Comparison of ENCODE assay signal across 22 cellular contexts in the genomic region with DNA sequence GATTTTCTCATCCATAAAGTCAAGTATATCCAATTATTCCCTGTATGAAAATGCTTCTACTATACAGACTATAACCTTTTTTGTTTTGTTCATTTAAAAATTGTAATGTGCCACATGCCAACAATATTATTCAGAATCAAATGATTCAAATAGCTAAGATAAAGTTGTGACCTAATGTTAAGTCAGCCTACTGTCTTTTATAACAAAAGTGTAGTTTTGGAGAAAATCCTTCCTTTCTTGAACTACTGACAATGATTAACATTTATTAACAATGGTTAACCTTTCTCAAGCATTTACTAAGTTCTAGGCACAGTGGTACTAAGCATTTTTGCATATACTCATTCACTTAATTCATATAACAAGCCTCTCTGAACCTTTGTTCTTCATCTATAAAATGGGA. TPM values are rescaled to one million over a fixed set of nuclear protein-coding genes. Genes with fewer than 3 reads are reported as not detected.
A peak's percentile ranks its signal among the peaks of the same experiment; 100 is the strongest.
DNase-seq lines count a peak whose midpoint lies in the region; ATAC-seq and TF ChIP-seq lines count a peak whose summit lies in the region.
"Had no signal": no experiment of that assay in that cellular context is flagged by ENCODE, and none has a peak within 500 bp of the region (broad histone marks: within the 10 kb centered on the region; RNA-seq: fewer than 3 reads in every experiment).

No MANE protein-coding gene starts in this region.

- no peak for DNase-seq in activated naive CD4-positive, alpha-beta T cell treated with anti-CD3 and anti-CD28 coated beads, Interleukin-2, amount 50 U/mL, for 72 hours (ENCODE audit: low spot score in 2 of 2)
- no peak for DNase-seq in activated naive CD4-positive, alpha-beta T cell treated with anti-CD3 and anti-CD28 coated beads, Interleukin-2, amount 50 U/mL, for 16 hours
- no peak for DNase-seq in T-cell
- DNase-seq in brain microvascular endothelial cell = no peak
- no peak for DNase-seq in stimulated activated naive B cell treated with anti-CD40 and anti-IgM and Interleukin-4, amounts not matched to agents 10 μg/mL and 1 μg/mL and 100 μg/mL, for 72 hours
- DNase-seq in caudate nucleus (lab: John Stamatoyannopoulos, UW) = no peak
- no peak for DNase-seq in middle frontal gyrus (ENCODE audit: extremely low spot score, low spot score)
- DNase-seq: activated gamma-delta T cell, body of pancreas, GF-D8, NCI-H1417 treated with DMSO at 0.1 percent for 48 hours, NCI-H748 treated with DMSO at 0.1 percent for 48 hours, PC-9, psoas muscle, testis had no signal

- H3K4me1 Mint-ChIP-seq in T-cell = peaks cover 48 to 80% (median 58%) of the 10 kb centered on the region in 3 donors
- H3K4me1 Mint-ChIP-seq in stimulated activated naive B cell treated with anti-CD40 and anti-IgM and Interleukin-4, amounts not matched to agents 10 μg/mL and 1 μg/mL and 100 μg/mL, for 72 hours = peaks cover 70 to 98% of the 10 kb centered on the region in 2 donors

- no peaks in the 10 kb centered on the region for H3K27me3 Mint-ChIP-seq in T-cell
- no peaks in the 10 kb centered on the region for H3K27me3 Mint-ChIP-seq in stimulated activated naive B cell treated with anti-CD40 and anti-IgM and Interleukin-4, amounts not matched to agents 10 μg/mL and 1 μg/mL and 100 μg/mL, for 72 hours

- peaks cover 0 to 4% of the 10 kb centered on the region in 2 donors for H3K9me3 Mint-ChIP-seq in activated naive CD4-positive, alpha-beta T cell treated with anti-CD3 and anti-CD28 coated beads, Interleukin-2, amount 50 U/mL, for 72 hours
- H3K9me3 Mint-ChIP-seq in T-cell = no peaks in the 10 kb centered on the region
- H3K9me3 Mint-ChIP-seq in stimulated activated naive B cell treated with anti-CD40 and anti-IgM and Interleukin-4, amounts not matched to agents 10 μg/mL and 1 μg/mL and 100 μg/mL, for 72 hours = no peaks in the 10 kb centered on the region
- H3K9me3 Mint-ChIP-seq: nephron had no signal

- peak overlapping the region; percentile 90 to 97 for H3K27ac Mint-ChIP-seq in activated naive CD4-positive, alpha-beta T cell treated with anti-CD3 and anti-CD28 coated beads, Interleukin-2, amount 50 U/mL, for 72 hours
- H3K27ac Mint-ChIP-seq in T-cell = peak overlapping the region; percentile 17 to 64
- H3K27ac Mint-ChIP-seq in stimulated activated naive B cell treated with anti-CD40 and anti-IgM and Interleukin-4, amounts not matched to agents 10 μg/mL and 1 μg/mL and 100 μg/mL, for 72 hours = peak overlapping the region; percentile 99
- H3K27ac Mint-ChIP-seq: nephron had no signal

- H3K36me3 Mint-ChIP-seq in activated naive CD4-positive, alpha-beta T cell treated with anti-CD3 and anti-CD28 coated beads, Interleukin-2, amount 50 U/mL, for 72 hours = peaks cover 4 to 10% of the 10 kb centered on the region in 2 donors
- no peaks in the 10 kb centered on the region for H3K36me3 Mint-ChIP-seq in T-cell
- H3K36me3 Mint-ChIP-seq in stimulated activated naive B cell treated with anti-CD40 and anti-IgM and Interleukin-4, amounts not matched to agents 10 μg/mL and 1 μg/mL and 100 μg/mL, for 72 hours = peaks cover 0 to 5% of the 10 kb centered on the region in 2 donors

- no peaks in the 10 kb centered on the region for H3K36me3 ChIP-seq in brain microvascular endothelial cell (replicated peaks)
- H3K36me3 ChIP-seq: SJSA1 had no signal

- H3K27ac ChIP-seq in brain microvascular endothelial cell (peak overlapping the region; percentile 80), caudate nucleus (ENCODE audit: low read depth, low read length) (no peak overlapping the region)
- H3K27ac ChIP-seq: body of pancreas, coronary artery, PC-9, psoas muscle, SJSA1, testis had no signal

- in situ Hi-C loops in brain microvascular endothelial cell (cut with HindIII; ENCODE audit: low pct_ligation_motif_present, low sequenced_read_pairs) = no loop called here

- CTCF ChIA-PET in T-cell (lab: Charles Lee) = no interaction called here

- TF ChIP-seq CTCF in brain microvascular endothelial cell (IDR thresholded peaks at IDR 0.05; ENCODE audit: low read depth, low read length, missing control alignments) = no peak

- H3K27me3 ChIP-seq in brain microvascular endothelial cell (replicated peaks) = no peaks in the 10 kb centered on the region
- H3K27me3 ChIP-seq: body of pancreas, SJSA1, testis had no signal

- H3K4me3 Mint-ChIP-seq in T-cell = no peak overlapping the region
- H3K4me3 Mint-ChIP-seq in stimulated activated naive B cell treated with anti-CD40 and anti-IgM and Interleukin-4, amounts not matched to agents 10 μg/mL and 1 μg/mL and 100 μg/mL, for 72 hours = peak overlapping the region; percentile 56 to 68
- H3K4me3 Mint-ChIP-seq: nephron had no signal

- POLR2A ChIA-PET in T-cell (lab: Charles Lee) = no interaction called here

- no peak for ATAC-seq in activated naive CD4-positive, alpha-beta T cell treated with anti-CD3 and anti-CD28 coated beads, Interleukin-2, amount 50 U/mL, for 72 hours
- no peak for ATAC-seq in T-cell (replicated peaks in 1 of 4)
- no peak for ATAC-seq in stimulated activated naive B cell treated with anti-CD40 and anti-IgM and Interleukin-4, amounts not matched to agents 10 μg/mL and 1 μg/mL and 100 μg/mL, for 72 hours (replicated peaks)
- no peak for ATAC-seq in HG03095 (IDR thresholded peaks at IDR 0.05; ENCODE audit: unreplicated experiment)
- ATAC-seq: body of pancreas, psoas muscle had no signal

- no peak overlapping the region for H3K4me3 ChIP-seq in brain microvascular endothelial cell (ENCODE audit: low read depth, low read length)
- H3K4me3 ChIP-seq: body of pancreas, coronary artery, PC-9, psoas muscle, SJSA1, smooth muscle cell, testis had no signal

RNA-seq across cellular contexts. Expression of a gene that starts 25.0 kb away (rescaled TPM):
- 10 to 100 TPM in 1 of 2 donors, 1 to 10 TPM in 1; 8.4 to 39.7 TPM for total RNA-seq in activated naive CD4-positive, alpha-beta T cell treated with anti-CD3 and anti-CD28 coated beads, Interleukin-2, amount 50 U/mL, for 72 hours
- total RNA-seq in T-cell = under 1 TPM in 1 of 5 donors, not detected in 4; 0.89 TPM
- total RNA-seq: body of pancreas, PC-9, psoas muscle, smooth muscle cell, testis had no signal

RNA-seq across cellular contexts. Expression of a gene that starts 38.2 kb away (rescaled TPM):
- 1 to 10 TPM in 1 of 2 donors, not detected in 1; 9.7 TPM for total RNA-seq in activated naive CD4-positive, alpha-beta T cell treated with anti-CD3 and anti-CD28 coated beads, Interleukin-2, amount 50 U/mL, for 72 hours
- total RNA-seq in T-cell = not detected
- total RNA-seq: body of pancreas, fibroblast of villous mesenchyme, lung microvascular endothelial cell, PC-9, psoas muscle, SJSA1, smooth muscle cell had no signal

Comparison
In these comparisons a context has a peak if more than half of its experiments do, and no peak if none do; other contexts are left out.
1. H3K27ac Mint-ChIP-seq: peak in every context shown above with its lines; median percentile 99 in stimulated activated naive B cell treated with anti-CD40 and anti-IgM and Interleukin-4, amounts not matched to agents 10 μg/mL and 1 μg/mL and 100 μg/mL, for 72 hours; 94 in activated naive CD4-positive, alpha-beta T cell treated with anti-CD3 and anti-CD28 coated beads, Interleukin-2, amount 50 U/mL, for 72 hours; 40 in T-cell.
2. H3K4me3 Mint-ChIP-seq: peak in stimulated activated naive B cell treated with anti-CD40 and anti-IgM and Interleukin-4, amounts not matched to agents 10 μg/mL and 1 μg/mL and 100 μg/mL, for 72 hours (2 of 2); none in T-cell (0 of 3).
3. RNA of a gene that starts 25.0 kb away (total RNA-seq): 8.4 to 39.7 TPM in activated naive CD4-positive, alpha-beta T cell treated with anti-CD3 and anti-CD28 coated beads, Interleukin-2, amount 50 U/mL, for 72 hours; 0.89 TPM in T-cell; every median in the first group is over 4 times any median in the second.